In the genomic region with DNA sequence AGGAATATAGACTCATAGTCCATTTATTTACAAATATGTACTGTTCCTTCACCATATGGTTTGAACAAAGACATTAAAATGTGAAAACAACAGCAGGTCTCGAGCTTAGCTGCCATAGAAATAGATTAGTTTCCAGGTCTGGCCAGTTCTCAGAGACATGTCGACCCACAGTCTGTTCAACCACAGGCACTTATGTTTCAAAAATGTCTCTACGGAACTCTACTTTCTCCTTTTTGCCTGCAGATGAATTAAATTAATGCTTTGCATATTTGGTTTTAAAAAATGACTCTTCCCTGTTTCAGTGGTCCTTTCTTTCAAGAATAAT, we compare ENCODE assay signal across 27 cellular contexts.
"Had no signal": no experiment of that assay in that cellular context is flagged by ENCODE, and none has a peak within 500 bp of the region (broad histone marks: within the 10 kb centered on the region; RNA-seq: fewer than 3 reads in every experiment).

No MANE protein-coding gene starts in this region.

- H3K9me3 ChIP-seq: adrenal gland, ascending aorta, breast epithelium, esophagus squamous epithelium, gastrocnemius medialis, mucosa of descending colon, thyroid gland, upper lobe of right lung had no signal

- H3K4me1 Mint-ChIP-seq: central memory CD8-positive, alpha-beta T cell; endodermal cell had no signal

- H3K4me1 ChIP-seq: adrenal gland, ascending aorta, breast epithelium, esophagus squamous epithelium, gastrocnemius medialis, parathyroid adenoma, thyroid gland, upper lobe of right lung had no signal

- H3K27me3 Mint-ChIP-seq: central memory CD8-positive, alpha-beta T cell had no signal

- H3K4me3 ChIP-seq: adrenal gland, ascending aorta, breast epithelium, esophagus squamous epithelium, gastrocnemius medialis, mucosa of descending colon, thyroid gland, upper lobe of right lung had no signal

- ATAC-seq: activated T-cell treated with anti-CD3 and anti-CD28 coated beads, Interleukin-2, amount 50 U/mL, for 4 hours; gastrocnemius medialis; mucosa of descending colon; right cardiac atrium; stimulated activated naive CD8-positive, alpha-beta T cell treated with anti-CD3 and anti-CD28 coated beads, Interleukin-15, Interleukin-2, amounts not matched to agents 100 U/mL and 50 U/mL, for 24 hours; upper lobe of right lung had no signal

- H3K27me3 ChIP-seq: adrenal gland, ascending aorta, breast epithelium, esophagus squamous epithelium, gastrocnemius medialis, thyroid gland, upper lobe of right lung had no signal

- H3K9me3 Mint-ChIP-seq: activated T-cell treated with anti-CD3 and anti-CD28 coated beads, Interleukin-2, amount 50 U/mL, for 4 hours; activated T-helper 2 cell treated with anti-CD3 and anti-CD28 coated beads, Interferon-gamma antibody, Interleukin-2, Interleukin-4, amounts not matched to agents 10 μg/mL and 5 μg/mL and 100 μg/mL, durations not matched to agents 14 hours and 24 hours and 36 hours; endodermal cell; T-helper 2 cell treated with Interferon-gamma antibody and Interleukin-4, amounts not matched to agents 5 μg/mL and 100 μg/mL, for 36 hours had no signal

- DNase-seq: activated CD4-positive, alpha-beta T cell treated with anti-CD3 and anti-CD28 coated beads, Interleukin-2, amount 50 U/mL, for 4 hours; activated CD8-positive, alpha-beta memory T cell treated with anti-CD3 and anti-CD28 coated beads, Interleukin-2, amount 50 U/mL, for 48 hours; activated naive CD4-positive, alpha-beta T cell; activated T-cell treated with anti-CD3 and anti-CD28 coated beads, Interleukin-2, amount 50 U/mL, for 4 hours; adrenal gland; cortex of kidney; endodermal cell; esophagus squamous epithelium; gastrocnemius medialis; head of caudate nucleus; left colon; mesenchymal stem cell; mucosa of descending colon; nucleus accumbens; right cardiac atrium; stimulated activated CD4-positive, alpha-beta T cell treated with anti-CD3 and anti-CD28 coated beads, Interleukin-12 subunit alpha, Interleukin-12 subunit beta, amount 100 ng/mL, for 4 hours; stimulated activated CD4-positive, alpha-beta T cell treated with anti-CD3 and anti-CD28 coated beads, Interleukin-4, amount 100 ng/mL, for 4 hours; stimulated activated naive CD8-positive, alpha-beta T cell treated with anti-CD3 and anti-CD28 coated beads, Interleukin-15, Interleukin-2, amounts not matched to agents 100 U/mL and 50 U/mL, for 24 hours; thyroid gland; upper lobe of right lung had no signal

- H3K27ac Mint-ChIP-seq: activated naive CD8-positive, alpha-beta T cell; activated T-helper 2 cell treated with anti-CD3 and anti-CD28 coated beads, Interferon-gamma antibody, Interleukin-2, Interleukin-4, amounts not matched to agents 10 μg/mL and 5 μg/mL and 100 μg/mL, durations not matched to agents 14 hours and 24 hours and 36 hours; endodermal cell; T-helper 2 cell treated with Interferon-gamma antibody and Interleukin-4, amounts not matched to agents 5 μg/mL and 100 μg/mL, for 36 hours had no signal

- H3K36me3 Mint-ChIP-seq: activated naive CD8-positive, alpha-beta T cell had no signal

- H3K36me3 ChIP-seq: adrenal gland, ascending aorta, breast epithelium, esophagus squamous epithelium, gastrocnemius medialis, thyroid gland, upper lobe of right lung had no signal

- H3K4me3 Mint-ChIP-seq: activated naive CD8-positive, alpha-beta T cell; activated T-cell treated with anti-CD3 and anti-CD28 coated beads, Interleukin-2, amount 50 U/mL, for 4 hours; central memory CD8-positive, alpha-beta T cell; endodermal cell; T-helper 2 cell treated with Interferon-gamma antibody and Interleukin-4, amounts not matched to agents 5 μg/mL and 100 μg/mL, for 36 hours had no signal

- H3K27ac ChIP-seq: adrenal gland, ascending aorta, breast epithelium, esophagus squamous epithelium, gastrocnemius medialis, parathyroid adenoma, thyroid gland, upper lobe of right lung had no signal
